ENCODE assay signal across 18 cellular contexts in the genomic region with DNA sequence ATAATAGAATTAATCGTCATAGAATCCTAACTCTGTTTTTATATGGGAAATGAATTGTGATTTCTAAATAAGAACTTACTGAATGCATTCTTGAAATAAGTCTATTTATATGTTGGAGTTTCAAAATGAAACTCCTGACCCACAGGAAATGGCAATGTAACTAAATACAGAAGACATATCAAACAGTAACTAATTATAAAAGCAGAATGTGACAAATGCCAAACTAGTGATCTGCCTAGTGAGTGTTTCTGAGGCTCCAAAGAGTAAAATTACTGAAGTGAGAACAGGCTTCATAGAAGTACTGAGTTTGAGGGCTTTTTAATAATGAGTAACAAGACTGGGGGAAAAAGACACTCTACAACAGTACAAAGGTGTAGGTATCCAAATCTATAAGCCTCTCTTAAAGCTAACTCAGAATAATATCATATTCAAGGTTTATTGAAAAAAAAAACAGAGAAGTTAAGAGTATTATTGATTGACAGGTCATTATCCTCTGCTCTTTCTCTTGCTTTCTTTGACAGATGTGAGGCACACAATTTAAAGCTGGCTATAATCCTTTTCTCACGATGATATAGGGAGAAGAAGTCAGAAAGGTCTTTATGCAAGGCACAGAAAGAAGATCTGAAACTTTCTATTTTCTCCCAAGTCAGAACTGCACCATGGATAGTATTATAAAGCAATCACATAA. TPM values are rescaled to one million over a fixed set of nuclear protein-coding genes. Genes with fewer than 3 reads are reported as not detected.
DNase-seq lines count a peak whose midpoint lies in the region; ATAC-seq and TF ChIP-seq lines count a peak whose summit lies in the region.
"Had no signal": no experiment of that assay in that cellular context is flagged by ENCODE, and none has a peak within 500 bp of the region (broad histone marks: within the 10 kb centered on the region; RNA-seq: fewer than 3 reads in every experiment).

No MANE protein-coding gene starts in this region.

- no peaks in the 10 kb centered on the region for H3K36me3 Mint-ChIP-seq in activated CD4-positive, alpha-beta memory T cell treated with anti-CD3 and anti-CD28 coated beads, Interleukin-2, amount 10 ng/mL, durations not matched to agents 7 days and 5 days (ENCODE audit: low read depth)

- peaks cover 7% of the 10 kb centered on the region for H3K9me3 Mint-ChIP-seq in activated CD4-positive, alpha-beta memory T cell treated with anti-CD3 and anti-CD28 coated beads, Interleukin-2, amount 10 ng/mL, durations not matched to agents 7 days and 5 days

- 87% methylated on average over 2 of the region's 2 CpGs for WGBS in hepatocyte (ENCODE audit: low lambda C conversion rate, missing lambda C conversion rate)

- H3K4me3 Mint-ChIP-seq in activated CD4-positive, alpha-beta memory T cell treated with anti-CD3 and anti-CD28 coated beads, Interleukin-2, amount 10 ng/mL, durations not matched to agents 7 days and 5 days, result no peak overlapping the region
- H3K4me3 Mint-ChIP-seq: activated CD8-positive, alpha-beta T cell treated with anti-CD3 and anti-CD28 coated beads, Interleukin-2, amount 10 ng/mL, durations not matched to agents 7 days and 5 days had no signal

- H3K27me3 ChIP-seq in HAP-1 (ENCODE audit: low read depth), result no peaks in the 10 kb centered on the region
- H3K27me3 ChIP-seq in hepatocyte, result no peaks in the 10 kb centered on the region
- H3K27me3 ChIP-seq: heart right ventricle had no signal

- ATAC-seq in GM18861 (IDR thresholded peaks at IDR 0.05; ENCODE audit: unreplicated experiment) (peak; percentile 91), HG03175 (IDR thresholded peaks at IDR 0.05; ENCODE audit: unreplicated experiment) (peak; percentile 87)
- ATAC-seq: activated CD8-positive, alpha-beta T cell treated with anti-CD3 and anti-CD28 coated beads, Interleukin-2, amount 10 ng/mL, durations not matched to agents 7 days and 5 days; esophagus mucosa; left lobe of liver had no signal

- no peaks in the 10 kb centered on the region for H3K9me2 ChIP-seq in hepatocyte (replicated peaks; ENCODE audit: insufficient read depth)

- no peak overlapping the region for H2AFZ ChIP-seq in hepatocyte

- H3K4me2 ChIP-seq in hepatocyte, result no peak overlapping the region

- CTCF ChIA-PET in HEK293T (lab: Yijun Ruan, JAX), result no interaction called here
- CTCF ChIA-PET in activated CD4-positive, alpha-beta memory T cell treated with anti-CD3 and anti-CD28 coated beads, Interleukin-2, amount 10 ng/mL, durations not matched to agents 7 days and 5 days (lab: Charles Lee), result no interaction called here

- H3K4me1 ChIP-seq in HAP-1 (peaks cover 16% of the 10 kb centered on the region), hepatocyte (ENCODE audit: insufficient read depth) (no peaks in the 10 kb centered on the region)
- H3K4me1 ChIP-seq: heart right ventricle, prostate gland had no signal

- H3K4me1 Mint-ChIP-seq in activated CD4-positive, alpha-beta memory T cell treated with anti-CD3 and anti-CD28 coated beads, Interleukin-2, amount 10 ng/mL, durations not matched to agents 7 days and 5 days, result no peaks in the 10 kb centered on the region

- no peak overlapping the region for H3K27ac Mint-ChIP-seq in activated CD4-positive, alpha-beta memory T cell treated with anti-CD3 and anti-CD28 coated beads, Interleukin-2, amount 10 ng/mL, durations not matched to agents 7 days and 5 days
- H3K27ac Mint-ChIP-seq: activated CD8-positive, alpha-beta T cell treated with anti-CD3 and anti-CD28 coated beads, Interleukin-2, amount 10 ng/mL, durations not matched to agents 7 days and 5 days had no signal

- no peak for TF ChIP-seq CTCF in epithelial cell of proximal tubule (conservative IDR thresholded peaks at IDR 0.05; ENCODE audit: low read depth, low read length)
- TF ChIP-seq CTCF in hepatocyte (IDR thresholded peaks at IDR 0.05; ENCODE audit: poor library complexity), result no peak

- H3K27ac ChIP-seq in hepatocyte, result no peak overlapping the region
- H3K27ac ChIP-seq: coronary artery, prostate gland had no signal

- no peak overlapping the region for H3K4me3 ChIP-seq in epithelial cell of proximal tubule (ENCODE audit: low read depth, low read length)
- no peak overlapping the region for H3K4me3 ChIP-seq in HAP-1
- no peak overlapping the region for H3K4me3 ChIP-seq in hepatocyte
- H3K4me3 ChIP-seq: coronary artery, heart right ventricle, prostate gland had no signal

- H3K27me3 Mint-ChIP-seq in activated CD4-positive, alpha-beta memory T cell treated with anti-CD3 and anti-CD28 coated beads, Interleukin-2, amount 10 ng/mL, durations not matched to agents 7 days and 5 days, result no peaks in the 10 kb centered on the region

- H3K79me2 ChIP-seq in hepatocyte, result no peaks in the 10 kb centered on the region

- no peaks in the 10 kb centered on the region for H3K36me3 ChIP-seq in HAP-1 (replicated peaks)
- no peaks in the 10 kb centered on the region for H3K36me3 ChIP-seq in hepatocyte (replicated peaks; ENCODE audit: insufficient read depth, low read depth)
- H3K36me3 ChIP-seq: heart right ventricle, prostate gland had no signal

- H4K20me1 ChIP-seq in hepatocyte (ENCODE audit: insufficient read depth, poor library complexity, severe bottlenecking), result no peaks in the 10 kb centered on the region

- H3K9me3 ChIP-seq in HAP-1, result no peaks in the 10 kb centered on the region
- no peaks in the 10 kb centered on the region for H3K9me3 ChIP-seq in hepatocyte (ENCODE audit: low read depth)
- H3K9me3 ChIP-seq: heart right ventricle, prostate gland had no signal

- in situ Hi-C loops in HAP-1 (cut with MboI; ENCODE audit: low sequenced_read_pairs), result no loop called here

- no peak for DNase-seq in HEK293T (ENCODE audit: extremely low spot score)
- DNase-seq in epithelial cell of proximal tubule (ENCODE audit: low read depth), result peak; percentile 72
- DNase-seq in HAP-1 (ENCODE audit: low spot score in 2 of 2), result no peak
- DNase-seq in activated CD4-positive, alpha-beta memory T cell treated with anti-CD3 and anti-CD28 coated beads, Interleukin-2, amount 10 ng/mL, durations not matched to agents 7 days and 5 days, result no peak
- DNase-seq in hepatocyte (ENCODE audit: low spot score), result no peak
- DNase-seq in NCI-H1092 (lab: John Stamatoyannopoulos, UW), result no peak
- DNase-seq: activated CD8-positive, alpha-beta T cell treated with anti-CD3 and anti-CD28 coated beads, Interleukin-2, amount 10 ng/mL, durations not matched to agents 7 days and 5 days; heart right ventricle; IMR-90; NCI-H1048; NCI-H345 had no signal

- POLR2A ChIA-PET in HEK293T (lab: Yijun Ruan, JAX), result no interaction called here
- POLR2A ChIA-PET in activated CD4-positive, alpha-beta memory T cell treated with anti-CD3 and anti-CD28 coated beads, Interleukin-2, amount 10 ng/mL, durations not matched to agents 7 days and 5 days (lab: Charles Lee), result no interaction called here

TF ChIP-seq in HEK293T, 16 proteins besides CTCF, POLR2A, EP300 and RAD21:
- TF ChIP-seq, protein P1, sequence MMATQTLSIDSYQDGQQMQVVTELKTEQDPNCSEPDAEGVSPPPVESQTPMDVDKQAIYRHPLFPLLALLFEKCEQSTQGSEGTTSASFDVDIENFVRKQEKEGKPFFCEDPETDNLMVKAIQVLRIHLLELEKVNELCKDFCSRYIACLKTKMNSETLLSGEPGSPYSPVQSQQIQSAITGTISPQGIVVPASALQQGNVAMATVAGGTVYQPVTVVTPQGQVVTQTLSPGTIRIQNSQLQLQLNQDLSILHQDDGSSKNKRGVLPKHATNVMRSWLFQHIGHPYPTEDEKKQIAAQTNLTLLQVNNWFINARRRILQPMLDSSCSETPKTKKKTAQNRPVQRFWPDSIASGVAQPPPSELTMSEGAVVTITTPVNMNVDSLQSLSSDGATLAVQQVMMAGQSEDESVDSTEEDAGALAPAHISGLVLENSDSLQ (IDR thresholded peaks at IDR 0.05), result peak; percentile 77
- TF ChIP-seq HDGF (IDR thresholded peaks at IDR 0.05; ENCODE audit: borderline replicate concordance) (no peak), FOXA1 (IDR thresholded peaks at IDR 0.05) (no peak), NFRKB (IDR thresholded peaks at IDR 0.05) (no peak), SP1 (IDR thresholded peaks at IDR 0.05) (no peak), ARNT (IDR thresholded peaks at IDR 0.05) (no peak), FOXM1 (IDR thresholded peaks at IDR 0.05; ENCODE audit: borderline replicate concordance) (no peak)
TF ChIP-seq in HEK293T: peak in this region for 1.

RNA-seq across cellular contexts. Expression of a gene that starts 17.4 kb away (rescaled TPM):
- total RNA-seq in epithelial cell of proximal tubule (not detected in 2 replicates), hepatocyte (0.23 and 1.0 TPM in 2 replicates)
- total RNA-seq in activated CD4-positive, alpha-beta memory T cell treated with anti-CD3 and anti-CD28 coated beads, Interleukin-2, amount 10 ng/mL, durations not matched to agents 7 days and 5 days, result not detected
- polyA plus RNA-seq in hepatocyte, result not detected in 2 replicates
- total RNA-seq: activated CD8-positive, alpha-beta T cell treated with anti-CD3 and anti-CD28 coated beads, Interleukin-2, amount 10 ng/mL, durations not matched to agents 7 days and 5 days; esophagus mucosa; heart right ventricle; IMR-90; left lobe of liver; myocyte; prostate gland had no signal
- polyA plus RNA-seq: heart right ventricle, IMR-90 had no signal

RNA-seq across cellular contexts. Expression of a gene that starts 18.1 kb away (rescaled TPM):
- total RNA-seq in epithelial cell of proximal tubule, result not detected in 2 replicates
- not detected for total RNA-seq in activated CD4-positive, alpha-beta memory T cell treated with anti-CD3 and anti-CD28 coated beads, Interleukin-2, amount 10 ng/mL, durations not matched to agents 7 days and 5 days
- 0.96 and 1.2 TPM in 2 replicates for total RNA-seq in hepatocyte
- polyA plus RNA-seq in hepatocyte, result 0.57 and 1.2 TPM in 2 replicates
- total RNA-seq: activated CD8-positive, alpha-beta T cell treated with anti-CD3 and anti-CD28 coated beads, Interleukin-2, amount 10 ng/mL, durations not matched to agents 7 days and 5 days; esophagus mucosa; IMR-90; left lobe of liver; myocyte had no signal
- polyA plus RNA-seq: heart right ventricle, IMR-90 had no signal
